In the genomic region with DNA sequence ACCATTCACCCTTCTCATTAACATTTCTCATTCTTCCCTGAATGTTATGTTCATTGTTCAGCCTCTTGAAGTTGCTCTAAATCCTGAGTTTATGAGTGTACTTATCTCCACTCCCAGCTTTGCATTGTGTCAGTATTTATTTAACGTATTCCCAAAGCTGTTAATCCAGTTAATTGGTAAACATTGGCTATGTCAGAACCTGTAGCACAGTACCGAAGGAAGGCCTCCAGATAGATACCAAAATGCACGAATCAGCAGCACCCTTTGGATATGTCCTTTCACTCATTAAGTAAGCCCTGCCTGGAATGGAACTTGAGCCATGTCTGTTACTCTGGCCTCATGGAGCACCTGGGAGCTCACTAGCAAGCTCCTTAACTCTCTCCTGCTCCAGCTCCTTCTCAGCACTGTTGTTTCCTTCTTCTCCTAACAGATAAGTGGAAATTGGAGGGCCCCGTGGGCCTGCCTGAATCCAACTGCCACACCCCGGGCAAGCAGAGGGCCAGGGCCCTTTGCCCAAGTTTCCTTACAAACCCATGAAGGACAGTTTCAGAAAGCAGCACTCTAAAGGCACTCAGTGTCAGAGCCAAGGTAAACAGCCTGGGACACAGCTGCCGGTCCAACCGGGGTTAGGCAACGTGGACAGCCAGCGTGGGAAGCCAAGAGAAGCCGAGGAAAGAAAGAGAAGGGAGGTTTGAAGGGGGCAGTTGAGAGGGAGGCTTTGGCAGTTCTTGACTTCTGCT, we compare ENCODE assay signal across 11 cellular contexts.
A peak's percentile ranks its signal among the peaks of the same experiment; 100 is the strongest.
DNase-seq lines count a peak whose midpoint lies in the region; ATAC-seq and TF ChIP-seq lines count a peak whose summit lies in the region.
"Had no signal": no experiment of that assay in that cellular context is flagged by ENCODE, and none has a peak within 500 bp of the region (broad histone marks: within the 10 kb centered on the region; RNA-seq: fewer than 3 reads in every experiment).

No MANE protein-coding gene starts in this region.

- H3K9me3 ChIP-seq in prostate gland: no peaks in the 10 kb centered on the region

- H2BK120ac ChIP-seq in mesendoderm (ENCODE audit: low read depth, low read length): no peak overlapping the region

- no peaks in the 10 kb centered on the region for H3K79me2 ChIP-seq in mesendoderm (ENCODE audit: control insufficient read depth, insufficient read depth, low read length)

- H3K4me1 ChIP-seq in prostate gland (replicated peaks) (peaks cover 30% of the 10 kb centered on the region), mesendoderm (ENCODE audit: control insufficient read depth, low read depth, low read length) (no peaks in the 10 kb centered on the region)

- no peak overlapping the region for H4K5ac ChIP-seq in mesendoderm (ENCODE audit: low read length)

- TF ChIP-seq CTCF in prostate gland (IDR thresholded peaks at IDR 0.05): no peak

- ATAC-seq in GM21381 (IDR thresholded peaks at IDR 0.05; ENCODE audit: unreplicated experiment): no peak

- H3K4me2 ChIP-seq in mesendoderm (ENCODE audit: low read length): no peak overlapping the region

- H3K36me3 ChIP-seq in prostate gland (no peaks in the 10 kb centered on the region), mesendoderm (ENCODE audit: control insufficient read depth, insufficient read depth, low read length) (no peaks in the 10 kb centered on the region)

- H3K9ac ChIP-seq in mesendoderm (ENCODE audit: low read length): no peak overlapping the region

- H3K18ac ChIP-seq in mesendoderm (ENCODE audit: low read length): no peak overlapping the region

- intact Hi-C loops in prostate gland (cut with DNase I): loop anchor here (2.0 kb wide), 1 partner anchor 52 kb away; no protein-coding TSS in a partner anchor

- WGBS in prostate gland: 18% methylated on average over 10 of the region's 10 CpGs
- WGBS in mesendoderm (ENCODE audit: extremely low coverage, insufficient coverage, low lambda C conversion rate): no CpG with 5 or more reads among the region's 10 CpGs

- no peak overlapping the region for H3K23ac ChIP-seq in mesendoderm (ENCODE audit: low read length)

- H4K8ac ChIP-seq in mesendoderm (ENCODE audit: low read depth, low read length): no peak overlapping the region

- H2BK5ac ChIP-seq in mesendoderm (ENCODE audit: low read length): no peak overlapping the region

- H3K4me3 ChIP-seq in prostate gland (no peak overlapping the region), mesendoderm (ENCODE audit: low read length) (no peak overlapping the region)

- H2BK15ac ChIP-seq in mesendoderm (replicated peaks; ENCODE audit: low read depth): no peak overlapping the region

- H3K56ac ChIP-seq in mesendoderm (ENCODE audit: low read length): no peak overlapping the region

- no peak for TF ChIP-seq POLR2A in prostate gland (IDR thresholded peaks at IDR 0.05)

- H3K4ac ChIP-seq in mesendoderm (ENCODE audit: low read depth, low read length): no peak overlapping the region

- DNase-seq in DMS153 (lab: John Stamatoyannopoulos, UW): peak; percentile 99
- peak; percentile 61 for DNase-seq in NCI-H510A (lab: John Stamatoyannopoulos, UW)
- peak; percentile 71 for DNase-seq in fibroblast of gingiva (ENCODE audit: low read depth)
- DNase-seq in prostate gland (ENCODE audit: low spot score): peak; percentile 96
- no peak for DNase-seq in cortex of kidney (lab: John Stamatoyannopoulos, UW)
- no peak for DNase-seq in mesendoderm
- DNase-seq in mesenteric fat pad (ENCODE audit: low spot score): no peak
- DNase-seq: activated naive CD4-positive, alpha-beta T cell; Kasumi-1; stimulated activated naive CD4-positive, alpha-beta T cell had no signal

- peak overlapping the region; percentile 78 to 81 for H3K27ac ChIP-seq in prostate gland
- H3K27ac ChIP-seq in mesendoderm (ENCODE audit: low read depth, low read length): no peak overlapping the region

- H3K27me3 ChIP-seq in prostate gland (replicated peaks; ENCODE audit: insufficient read depth): no peaks in the 10 kb centered on the region
- H3K27me3 ChIP-seq in mesendoderm (ENCODE audit: insufficient read depth, low read length, poor library complexity): no peaks in the 10 kb centered on the region

- H3K79me1 ChIP-seq in mesendoderm (ENCODE audit: low read length): no peaks in the 10 kb centered on the region

- H2AK5ac ChIP-seq in mesendoderm (ENCODE audit: low read length): no peak overlapping the region

Comparison
In these comparisons a context has a peak if more than half of its experiments do, and no peak if none do; other contexts are left out.
1. DNase-seq: peak in DMS153 (single experiment), NCI-H510A (single experiment), fibroblast of gingiva (single experiment) and prostate gland (single experiment); none in cortex of kidney (single experiment), mesendoderm (single experiment) and mesenteric fat pad (single experiment).